ENCODE assay signal across 25 cellular contexts in the genomic region with DNA sequence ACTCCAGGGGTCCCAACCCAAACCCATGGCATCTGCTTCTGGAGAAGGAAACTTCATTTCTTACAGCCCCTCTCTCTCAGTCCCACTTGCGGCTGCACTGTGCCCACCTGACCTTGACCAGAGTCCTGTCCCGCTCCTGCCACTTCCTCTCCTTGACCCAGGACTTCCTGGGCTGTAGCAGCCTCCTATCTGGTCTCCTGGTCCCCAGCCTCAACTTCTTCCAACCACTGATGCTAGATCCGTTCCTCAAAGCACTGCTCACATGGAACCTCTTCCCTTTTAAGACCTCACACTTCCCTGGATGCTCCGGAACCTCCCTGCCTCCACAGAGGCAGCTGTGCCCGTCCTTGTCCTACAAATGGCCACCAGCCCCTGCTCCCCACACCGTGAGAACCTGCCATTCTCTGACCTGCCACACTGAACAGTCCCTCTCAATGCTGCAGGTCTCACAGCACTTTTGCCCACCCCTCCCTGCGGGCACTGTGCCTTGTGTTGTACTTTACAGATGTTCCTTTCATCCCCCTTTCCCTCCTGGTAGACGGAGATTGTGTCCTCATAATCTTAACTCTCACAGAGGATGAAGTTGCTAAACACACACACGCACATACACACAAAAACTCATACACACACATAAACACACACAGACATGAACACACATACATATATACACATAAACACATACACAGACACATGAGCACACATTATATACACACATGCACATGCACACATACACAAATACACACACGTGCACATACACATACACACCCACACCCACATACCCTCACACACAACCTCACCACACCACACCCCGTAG. TPM values are rescaled to one million over a fixed set of nuclear protein-coding genes. Genes with fewer than 3 reads are reported as not detected.
A peak's percentile ranks its signal among the peaks of the same experiment; 100 is the strongest.
DNase-seq lines count a peak whose midpoint lies in the region; ATAC-seq, FAIRE-seq and TF ChIP-seq lines count a peak whose summit lies in the region.
"Had no signal": no experiment of that assay in that cellular context is flagged by ENCODE, and none has a peak within 500 bp of the region (broad histone marks: within the 10 kb centered on the region; RNA-seq: fewer than 3 reads in every experiment).

No MANE protein-coding gene starts in this region.

- TF ChIP-seq CTCF in RWPE2 (IDR thresholded peaks at IDR 0.05; ENCODE audit: poor library complexity, severe bottlenecking): no peak
- no peak for TF ChIP-seq CTCF in endothelial cell (IDR thresholded peaks at IDR 0.05; ENCODE audit: unreplicated experiment)
- no peak for TF ChIP-seq CTCF in sigmoid colon (IDR thresholded peaks at IDR 0.05)

- H3K4me3 ChIP-seq in RWPE2 (ENCODE audit: severe bottlenecking) (no peak overlapping the region), sigmoid colon (no peak overlapping the region)
- H3K4me3 ChIP-seq: PC-9 had no signal

- no peaks in the 10 kb centered on the region for H3K9me3 Mint-ChIP-seq in activated naive CD4-positive, alpha-beta T cell treated with anti-CD3 and anti-CD28 coated beads, Interleukin-2, amount 50 U/mL, for 24 hours
- no peaks in the 10 kb centered on the region for H3K9me3 Mint-ChIP-seq in activated naive CD4-positive, alpha-beta T cell treated with anti-CD3 and anti-CD28 coated beads, Interleukin-2, amount 50 U/mL, for 72 hours
- H3K9me3 Mint-ChIP-seq in endothelial cell (ENCODE audit: unreplicated experiment): no peaks in the 10 kb centered on the region

- no peak for TF ChIP-seq POLR2A in sigmoid colon (IDR thresholded peaks at IDR 0.05)

- H3K27me3 ChIP-seq in RWPE2 (ENCODE audit: insufficient read depth, poor library complexity, severe bottlenecking) (no peaks in the 10 kb centered on the region), sigmoid colon (no peaks in the 10 kb centered on the region)
- H3K27me3 ChIP-seq: BE2C had no signal

- WGBS in sigmoid colon, 2 donors: 69 to 86% methylated on average over 11 of the region's 11 CpGs

- intact Hi-C loops in sigmoid colon (cut with DNase I): no loop called here

- H3K9me3 ChIP-seq in RWPE2 (ENCODE audit: severe bottlenecking) (no peaks in the 10 kb centered on the region), sigmoid colon (no peaks in the 10 kb centered on the region)
- H3K9me3 ChIP-seq: BE2C had no signal

- no peak for FAIRE-seq in RCC 7860 (lab: Jason Lieb, UNC)
- FAIRE-seq: GM19239, H54 had no signal

- no peak for ATAC-seq in activated naive CD4-positive, alpha-beta T cell treated with anti-CD3 and anti-CD28 coated beads, Interleukin-2, amount 50 U/mL, for 72 hours
- ATAC-seq in RWPE2 (ENCODE audit: low read depth) (no peak), HG03045 (IDR thresholded peaks at IDR 0.05; ENCODE audit: unreplicated experiment) (no peak)

- H3K36me3 ChIP-seq in RWPE2 (ENCODE audit: low read depth) (no peaks in the 10 kb centered on the region), sigmoid colon (no peaks in the 10 kb centered on the region)
- H3K36me3 ChIP-seq: BE2C had no signal

- peak overlapping the region; percentile 63 for H3K27ac Mint-ChIP-seq in activated naive CD4-positive, alpha-beta T cell treated with anti-CD3 and anti-CD28 coated beads, Interleukin-2, amount 50 U/mL, for 24 hours
- H3K27ac Mint-ChIP-seq in activated naive CD4-positive, alpha-beta T cell treated with anti-CD3 and anti-CD28 coated beads, Interleukin-2, amount 50 U/mL, for 72 hours: no peak overlapping the region
- peak overlapping the region; percentile 1 for H3K27ac Mint-ChIP-seq in endothelial cell (ENCODE audit: unreplicated experiment)
- H3K27ac Mint-ChIP-seq: CD14-positive monocyte had no signal

- H3K4me1 Mint-ChIP-seq in activated naive CD4-positive, alpha-beta T cell treated with anti-CD3 and anti-CD28 coated beads, Interleukin-2, amount 50 U/mL, for 24 hours: no peaks in the 10 kb centered on the region
- H3K4me1 Mint-ChIP-seq in endothelial cell (ENCODE audit: unreplicated experiment): peaks cover 15% of the 10 kb centered on the region

- no peak for TF ChIP-seq EP300 in sigmoid colon (IDR thresholded peaks at IDR 0.05)

- H3K36me3 Mint-ChIP-seq in activated naive CD4-positive, alpha-beta T cell treated with anti-CD3 and anti-CD28 coated beads, Interleukin-2, amount 50 U/mL, for 24 hours: no peaks in the 10 kb centered on the region
- H3K36me3 Mint-ChIP-seq in activated naive CD4-positive, alpha-beta T cell treated with anti-CD3 and anti-CD28 coated beads, Interleukin-2, amount 50 U/mL, for 72 hours: no peaks in the 10 kb centered on the region
- no peaks in the 10 kb centered on the region for H3K36me3 Mint-ChIP-seq in endothelial cell (ENCODE audit: low read depth, unreplicated experiment)
- H3K36me3 Mint-ChIP-seq: CD14-positive monocyte had no signal

- DNase-seq in activated naive CD4-positive, alpha-beta T cell treated with anti-CD3 and anti-CD28 coated beads, Interleukin-2, amount 50 U/mL, for 72 hours (ENCODE audit: low spot score in 2 of 2): no peak
- DNase-seq in RWPE2 (ENCODE audit: low spot score) (peak; percentile 29), endothelial cell (ENCODE audit: low spot score) (no peak), sigmoid colon (peak; percentile 53), substantia nigra (lab: John Stamatoyannopoulos, UW) (no peak), RCC 7860 (ENCODE audit: low spot score) (no peak)
- DNase-seq: ACHN, BE2C, DMS153, DND-41, MM.1S, NCI-H1694, NCI-H2029 treated with DMSO at 0.1 percent for 48 hours, NCI-H446 treated with DMSO at 0.1 percent for 48 hours, NCI-H526, PC-9, RPMI8226, SHP77 had no signal

- peaks cover 4% of the 10 kb centered on the region for H3K27me3 Mint-ChIP-seq in activated naive CD4-positive, alpha-beta T cell treated with anti-CD3 and anti-CD28 coated beads, Interleukin-2, amount 50 U/mL, for 24 hours
- no peaks in the 10 kb centered on the region for H3K27me3 Mint-ChIP-seq in endothelial cell (ENCODE audit: unreplicated experiment)

- H3K4me3 Mint-ChIP-seq in activated naive CD4-positive, alpha-beta T cell treated with anti-CD3 and anti-CD28 coated beads, Interleukin-2, amount 50 U/mL, for 24 hours: no peak overlapping the region
- H3K4me3 Mint-ChIP-seq in endothelial cell (ENCODE audit: unreplicated experiment): no peak overlapping the region
- H3K4me3 Mint-ChIP-seq: CD14-positive monocyte had no signal

- H3K27ac ChIP-seq in RWPE2 (ENCODE audit: poor library complexity, severe bottlenecking): no peak overlapping the region
- H3K27ac ChIP-seq in sigmoid colon: no peak overlapping the region
- no peak overlapping the region for H3K27ac ChIP-seq in substantia nigra (ENCODE audit: low read depth, low read length, poor library complexity, severe bottlenecking)
- H3K27ac ChIP-seq: 22Rv1, KMS-11, PC-9 had no signal

- H3K4me1 ChIP-seq in RWPE2 (ENCODE audit: insufficient read depth, poor library complexity, severe bottlenecking) (no peaks in the 10 kb centered on the region), sigmoid colon (no peaks in the 10 kb centered on the region)
- H3K4me1 ChIP-seq: BE2C had no signal

RNA-seq across cellular contexts. Expression of a gene that starts 59.6 kb away (rescaled TPM):
- 10 to 100 TPM; 37.0 to 45.9 TPM for total RNA-seq in activated naive CD4-positive, alpha-beta T cell treated with anti-CD3 and anti-CD28 coated beads, Interleukin-2, amount 50 U/mL, for 72 hours
- total RNA-seq in endothelial cell (ENCODE audit: unreplicated experiment) (24.5 TPM), sigmoid colon (10 to 100 TPM; 19.9 to 57.6 (median 29.3) TPM)
- polyA plus RNA-seq in sigmoid colon: 10 to 100 TPM in 2 of 3 donors, 1 to 10 TPM in 1; 8.1 to 22.3 (median 10.8) TPM

Comparison
In these comparisons a context has a peak if more than half of its experiments do, and no peak if none do; other contexts are left out.
1. H3K27ac Mint-ChIP-seq: peak in activated naive CD4-positive, alpha-beta T cell treated with anti-CD3 and anti-CD28 coated beads, Interleukin-2, amount 50 U/mL, for 24 hours (single experiment) and endothelial cell (single experiment); none in activated naive CD4-positive, alpha-beta T cell treated with anti-CD3 and anti-CD28 coated beads, Interleukin-2, amount 50 U/mL, for 72 hours (0 of 2).
2. DNase-seq: peak in RWPE2 (single experiment) and sigmoid colon (single experiment); none in activated naive CD4-positive, alpha-beta T cell treated with anti-CD3 and anti-CD28 coated beads, Interleukin-2, amount 50 U/mL, for 72 hours (0 of 2), endothelial cell (single experiment), substantia nigra (0 of 49) and RCC 7860 (single experiment).